In genomic region chr16:17454331-17454730, GRCh38 we compare ENCODE assay signal across 14 cellular contexts. TPM values are rescaled to one million over a fixed set of nuclear protein-coding genes. Genes with fewer than 3 reads are reported as not detected.
DNase-seq lines count a peak whose midpoint lies in the region; ATAC-seq and TF ChIP-seq lines count a peak whose summit lies in the region.
"Had no signal": no experiment of that assay in that cellular context is flagged by ENCODE, and none has a peak within 500 bp of the region (broad histone marks: within the 10 kb centered on the region; RNA-seq: fewer than 3 reads in every experiment).

No MANE protein-coding gene starts in this region.

- H3K27ac Mint-ChIP-seq in T-helper 17 cell: peak overlapping the region; percentile 92
- H3K27ac Mint-ChIP-seq: B cell; CD4-positive, alpha-beta T cell had no signal

- no peaks in the 10 kb centered on the region for H3K27me3 Mint-ChIP-seq in T-helper 17 cell
- H3K27me3 Mint-ChIP-seq: B cell; CD4-positive, alpha-beta T cell had no signal

- intact Hi-C loops in mucosa of descending colon (cut with DNase I, micrococcal nuclease): no loop called here

- no peaks in the 10 kb centered on the region for H3K36me3 Mint-ChIP-seq in T-helper 17 cell (ENCODE audit: low read depth)

- TF ChIP-seq CTCF in mucosa of descending colon (IDR thresholded peaks at IDR 0.05): no peak

- H3K4me1 ChIP-seq in mucosa of descending colon (ENCODE audit: low read depth): no peaks in the 10 kb centered on the region
- H3K4me1 ChIP-seq: HAP-1 had no signal

- no peak overlapping the region for H3K4me3 Mint-ChIP-seq in T-helper 17 cell
- H3K4me3 Mint-ChIP-seq: B cell; CD4-positive, alpha-beta T cell had no signal

- peaks cover 34% of the 10 kb centered on the region for H3K4me1 Mint-ChIP-seq in T-helper 17 cell

- peak; percentile 9 for DNase-seq in activated effector memory CD4-positive, alpha-beta T cell treated with anti-CD3 and anti-CD28 coated beads, Interleukin-2, amount 50 U/mL, for 16 hours
- no peak for DNase-seq in activated effector memory CD4-positive, alpha-beta T cell treated with Interleukin-2 at 50 U/mL for 16 hours
- DNase-seq in T-helper 17 cell: no peak
- no peak for DNase-seq in mucosa of descending colon
- DNase-seq in activated CD4-positive, alpha-beta T cell treated with anti-CD3 and anti-CD28 coated beads for 4 hours: no peak
- DNase-seq in NCI-H2196 treated with DMSO at 0.1 percent for 48 hours (lab: John Stamatoyannopoulos, UW; ENCODE audit: unreplicated experiment): no peak
- DNase-seq in LoVo (ENCODE audit: low spot score): no peak
- DNase-seq: Calu3; CD4-positive, alpha-beta T cell; DMS 273 treated with DMSO at 0.1 percent for 48 hours had no signal

- no peaks in the 10 kb centered on the region for H3K9me3 ChIP-seq in T-helper 17 cell (ENCODE audit: control insufficient read depth, low read length, poor library complexity, severe bottlenecking)
- H3K9me3 ChIP-seq in mucosa of descending colon: no peaks in the 10 kb centered on the region
- H3K9me3 ChIP-seq: HAP-1 had no signal

- no peak overlapping the region for H3K4me3 ChIP-seq in mucosa of descending colon
- H3K4me3 ChIP-seq: HAP-1 had no signal

- ATAC-seq in T-helper 17 cell (no peak), mucosa of descending colon (peak; percentile 37)

- H3K36me3 ChIP-seq in mucosa of descending colon (ENCODE audit: low read depth): no peaks in the 10 kb centered on the region
- H3K36me3 ChIP-seq: HAP-1 had no signal

RNA-seq across cellular contexts. Expression of gene XYLT1, which starts 16.4 kb away (rescaled TPM):
- 10 to 100 TPM; 33.8 to 57.3 TPM for total RNA-seq in T-helper 17 cell
- total RNA-seq in mucosa of descending colon: 10 to 100 TPM; 23.1 to 44.0 (median 34.1) TPM
- total RNA-seq: A172, G401 had no signal
